ENCODE assay signal across 24 cellular contexts in genomic region chr21:28727809-28728208, GRCh38.
"Had no signal": no experiment of that assay in that cellular context is flagged by ENCODE, and none has a peak within 500 bp of the region (broad histone marks: within the 10 kb centered on the region; RNA-seq: fewer than 3 reads in every experiment).

No MANE protein-coding gene starts in this region.

- H3K36me3 ChIP-seq: lower lobe of right lung, pancreas, prostate gland, stomach, thyroid gland, transverse colon, upper lobe of left lung had no signal

- H3K4me3 ChIP-seq: hepatocyte, lower lobe of right lung, pancreas, prostate gland, skin epidermis, stomach, testis, thyroid gland, transverse colon, upper lobe of left lung had no signal

- H3K27ac ChIP-seq: hepatocyte, lower lobe of right lung, pancreas, prostate gland, stomach, testis, thyroid gland, transverse colon, upper lobe of left lung had no signal

- H3K4me1 ChIP-seq: lower lobe of right lung, pancreas, prostate gland, stomach, testis, thyroid gland, transverse colon, upper lobe of left lung had no signal

- H3K9me3 ChIP-seq: lower lobe of right lung, pancreas, prostate gland, stomach, testis, thyroid gland, transverse colon, upper lobe of left lung had no signal

- DNase-seq: head of caudate nucleus; islet precursor cell; lower lobe of right lung; mammary epithelial cell; mesenchymal stem cell; naive thymus-derived CD8-positive, alpha-beta T cell; nucleus accumbens; pancreas; posterior cingulate gyrus; stimulated activated CD4-positive, alpha-beta T cell treated with anti-CD3 and anti-CD28 coated beads, Interleukin-12 subunit alpha, Interleukin-12 subunit beta, amount 100 ng/mL, for 4 hours; stimulated activated CD4-positive, alpha-beta T cell treated with anti-CD3 and anti-CD28 coated beads, Interleukin-15, amount 100 ng/mL, for 24 hours; stimulated activated CD4-positive, alpha-beta T cell treated with anti-CD3 and anti-CD28 coated beads, Interleukin-2, amount 100 ng/mL, for 24 hours; stimulated activated CD4-positive, alpha-beta T cell treated with anti-CD3 and anti-CD28 coated beads, Interleukin-4, amount 100 ng/mL, for 1 hour; stimulated activated naive B cell treated with anti-CD40 and anti-IgM and Interleukin-4, amounts not matched to agents 10 μg/mL and 1 μg/mL and 100 μg/mL, for 72 hours; stimulated activated naive CD8-positive, alpha-beta T cell treated with anti-CD3 and anti-CD28 coated beads, Interleukin-15, Interleukin-2, amounts not matched to agents 100 U/mL and 50 U/mL, for 24 hours; stomach; testis; thyroid gland; transverse colon; upper lobe of left lung had no signal

- ATAC-seq: lower lobe of right lung; naive thymus-derived CD8-positive, alpha-beta T cell; pancreas; sciatic nerve; stimulated activated naive B cell treated with anti-CD40 and anti-IgM and Interleukin-4, amounts not matched to agents 10 μg/mL and 1 μg/mL and 100 μg/mL, for 72 hours; stimulated activated naive CD8-positive, alpha-beta T cell treated with anti-CD3 and anti-CD28 coated beads, Interleukin-15, Interleukin-2, amounts not matched to agents 100 U/mL and 50 U/mL, for 24 hours had no signal

- H3K27me3 ChIP-seq: hepatocyte, pancreas, stomach, testis, thyroid gland, transverse colon, upper lobe of left lung had no signal
